In genomic region chr10:71727429-71728217, GRCh38 we compare ENCODE assay signal across 7 cellular contexts. TPM values are rescaled to one million over a fixed set of nuclear protein-coding genes. Genes with fewer than 3 reads are reported as not detected.
DNase-seq lines count a peak whose midpoint lies in the region; ATAC-seq lines count a peak whose summit lies in the region.

No MANE protein-coding gene starts in this region.

- peak; percentile 5 for DNase-seq in NCI-H460 (ENCODE audit: extremely low read depth, low read depth)
- peak; percentile 78 to 79 for DNase-seq in activated T-cell treated with anti-CD3 and anti-CD28 coated beads, Interleukin-2, amount 50 U/mL, for 48 hours
- peak; percentile 91 for DNase-seq in cardiac septum (ENCODE audit: low spot score)
- peak; percentile 71 for DNase-seq in stimulated activated CD4-positive, alpha-beta T cell treated with anti-CD3 and anti-CD28 coated beads, Interleukin-1b, Interleukin-23, amount 100 ng/mL, for 48 hours
- no peak for DNase-seq in NCI-H446 treated with DMSO at 0.1 percent for 48 hours (lab: John Stamatoyannopoulos, UW)

- ATAC-seq in GM18858 (IDR thresholded peaks at IDR 0.05; ENCODE audit: unreplicated experiment) (peak; percentile 39), HG02840 (IDR thresholded peaks at IDR 0.05; ENCODE audit: low FRiP score, unreplicated experiment) (peak; percentile 43)

- intact Hi-C loops in cardiac septum (cut with DNase I) = loop anchor here (1.0 to 5.0 kb wide), 2 partner anchors 19 to 45 kb away; partner anchors contain the start of gene VSIR

RNA-seq across cellular contexts. Expression of gene C10orf105, which starts 8.0 kb away (rescaled TPM):
- not detected in 2 replicates for total RNA-seq in NCI-H460 (2014; rRNA removed; shearing (Covaris generic))
- polyA plus RNA-seq in NCI-H460 (2014; cell fraction: nucleus; rRNA removed) = not detected in 2 replicates
- total RNA-seq in cardiac septum = not detected

RNA-seq across cellular contexts. Expression of gene VSIR, which starts 45.7 kb away (rescaled TPM):
- 49.4 and 55.4 TPM in 2 replicates for total RNA-seq in NCI-H460 (2014; rRNA removed; shearing (Covaris generic))
- 11.6 and 24.7 TPM in 2 replicates for polyA plus RNA-seq in NCI-H460 (2014; cell fraction: nucleus; rRNA removed)
- 63.0 TPM for total RNA-seq in cardiac septum
